25 cellular contexts compared by ENCODE assay signal in genomic region chr9:137496601-137497375, GRCh38. TPM values are rescaled to one million over a fixed set of nuclear protein-coding genes. Genes with fewer than 3 reads are reported as not detected.
"Had no signal": no experiment of that assay in that cellular context is flagged by ENCODE, and none has a peak within 500 bp of the region (broad histone marks: within the 10 kb centered on the region; RNA-seq: fewer than 3 reads in every experiment).

No MANE protein-coding gene starts in this region.

- H3K36me3 ChIP-seq: left lung had no signal

- DNase-seq: dorsolateral prefrontal cortex; effector CD4-positive, alpha-beta T cell; foreskin fibroblast; gastrocnemius medialis; head of caudate nucleus; left cardiac atrium; mesendoderm; naive thymus-derived CD8-positive, alpha-beta T cell; nephron progenitor cell; occipital lobe; right lobe of liver; stimulated activated CD4-positive, alpha-beta T cell treated with anti-CD3 and anti-CD28 coated beads, Interleukin-4, amount 100 ng/mL, for 4 hours; stimulated activated naive CD8-positive, alpha-beta T cell treated with anti-CD3 and anti-CD28 coated beads, Interleukin-15, Interleukin-2, amounts not matched to agents 100 U/mL and 50 U/mL, for 24 hours; substantia nigra; testis; tibial artery had no signal

- H3K79me2 ChIP-seq: parathyroid adenoma had no signal

- H3K4me3 ChIP-seq: dorsolateral prefrontal cortex, gastrocnemius medialis, left lung, right lobe of liver, testis, tibial artery had no signal

- H3K27ac ChIP-seq: dorsolateral prefrontal cortex, epithelial cell of prostate, gastrocnemius medialis, left lung, parathyroid adenoma, right lobe of liver, testis, tibial artery had no signal

- ATAC-seq: gastrocnemius medialis; left cardiac atrium; left lung; naive thymus-derived CD8-positive, alpha-beta T cell; right lobe of liver; stimulated activated memory B cell treated with anti-CD40 and anti-IgM and Interleukin-4, amounts not matched to agents 10 μg/mL and 1 μg/mL and 100 μg/mL, for 72 hours; stimulated activated naive CD8-positive, alpha-beta T cell treated with anti-CD3 and anti-CD28 coated beads, Interleukin-15, Interleukin-2, amounts not matched to agents 100 U/mL and 50 U/mL, for 24 hours had no signal

- H3K27me3 ChIP-seq: dorsolateral prefrontal cortex, gastrocnemius medialis, left lung, right lobe of liver, testis, tibial artery had no signal

- H3K4me1 ChIP-seq: gastrocnemius medialis, left lung, parathyroid adenoma, right lobe of liver, testis, tibial artery had no signal

- H3K9ac ChIP-seq: parathyroid adenoma had no signal

- H3K9me3 ChIP-seq: gastrocnemius medialis, left lung, right lobe of liver, testis, tibial artery had no signal

- H2AFZ ChIP-seq: parathyroid adenoma had no signal

RNA-seq across cellular contexts. Expression of gene ENTPD8, which starts 55.6 kb away (rescaled TPM):
- total RNA-seq: esophagus mucosa; kidney epithelial cell; left cardiac atrium; lower leg skin; naive thymus-derived CD8-positive, alpha-beta T cell; skeletal muscle tissue had no signal
- polyA plus RNA-seq: naive thymus-derived CD8-positive, alpha-beta T cell; urinary bladder had no signal
